ENCODE assay signal across 7 cellular contexts in the genomic region with DNA sequence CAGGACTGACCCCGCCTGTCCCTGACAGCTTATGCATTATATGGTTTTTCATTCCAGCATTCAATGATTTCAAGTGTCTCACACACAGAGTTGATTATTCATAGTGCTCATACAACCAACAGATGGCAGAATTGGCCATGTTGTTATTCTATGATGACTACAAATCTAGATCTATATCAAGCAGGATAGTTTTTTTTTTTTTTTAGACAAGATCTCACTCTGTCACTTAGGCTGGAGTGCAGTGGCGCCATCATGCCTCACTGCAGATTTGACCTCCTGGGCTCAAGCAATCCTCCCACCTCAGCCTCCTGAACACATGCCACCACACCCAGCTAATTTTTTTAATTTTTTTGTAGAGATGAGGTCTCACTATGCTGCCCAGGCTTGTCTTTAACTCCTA. TPM values are rescaled to one million over a fixed set of nuclear protein-coding genes. Genes with fewer than 3 reads are reported as not detected.
DNase-seq lines count a peak whose midpoint lies in the region; ATAC-seq and TF ChIP-seq lines count a peak whose summit lies in the region.

No MANE protein-coding gene starts in this region.

- no peaks in the 10 kb centered on the region for H3K9me3 ChIP-seq in Panc1 (ENCODE audit: control insufficient read depth, insufficient read depth, low read depth, low read length)

- in situ Hi-C loops in Panc1 (cut with HindIII; ENCODE audit: low pct_unique_long_range_greater_than_20kb, low sequenced_read_pairs), result no loop called here

- CTCF ChIA-PET in HEK293T (lab: Yijun Ruan, JAX), result interaction anchor here (0.6 to 1.4 kb wide), 4 partner anchors 18 to 205 kb away, joined by 3 read pairs; no protein-coding TSS in a partner anchor
- CTCF ChIA-PET in Panc1 (lab: Charles Lee), result interaction anchor here (0.7 kb wide), 3 partner anchors 14 to 223 kb away, joined by 3 to 6 read pairs (median 3); no protein-coding TSS in a partner anchor

- ATAC-seq in Panc1 (peak; percentile 84), HG03097 (IDR thresholded peaks at IDR 0.05; ENCODE audit: low FRiP score, unreplicated experiment) (no peak), HG03457 (IDR thresholded peaks at IDR 0.05; ENCODE audit: unreplicated experiment) (no peak)

- H3K4me3 ChIP-seq in Panc1 (ENCODE audit: low read depth in 2 of 2, low read length in 2 of 2) (no peak overlapping the region), epithelial cell of esophagus (ENCODE audit: low read length) (no peak overlapping the region)

- H3K4me1 ChIP-seq in Panc1 (ENCODE audit: control insufficient read depth, insufficient read depth, low read length), result no peaks in the 10 kb centered on the region

- POLR2A ChIA-PET in HEK293T (lab: Yijun Ruan, JAX) (interaction anchor here (0.7 kb wide), 1 partner anchor 41 kb away, joined by 3 read pairs; no protein-coding TSS in a partner anchor), Panc1 (lab: Charles Lee) (interaction anchor here (0.6 kb wide), 1 partner anchor 22 kb away, joined by 6 read pairs; no protein-coding TSS in a partner anchor)

- peaks cover 2% of the 10 kb centered on the region; the same call in 1 of the 2 replicates for H3K27me3 ChIP-seq in Panc1 (ENCODE audit: control insufficient read depth, insufficient read depth, low read length)

- H3K36me3 ChIP-seq in Panc1 (ENCODE audit: control insufficient read depth, insufficient read depth, low read length), result no peaks in the 10 kb centered on the region

- H3K27ac ChIP-seq in Panc1 (ENCODE audit: low read length), result no peak overlapping the region

- intact Hi-C loops in Panc1 (cut with micrococcal nuclease; ENCODE audit: unreplicated experiment), result loop anchor here (5.0 kb wide), 1 partner anchor 207 kb away; no protein-coding TSS in a partner anchor

- BruUV-seq in Panc1 (replicated peaks; lab: Mats Ljungman, UMichigan), result no TSS peak

- TF ChIP-seq CTCF in Panc1 (IDR thresholded peaks at IDR 0.05) (peak; percentile 67), epithelial cell of esophagus (IDR thresholded peaks at IDR 0.05; ENCODE audit: insufficient read depth, low read depth, low read length, missing control alignments) (peak; percentile 54)

- DNase-seq in DMS53 (lab: John Stamatoyannopoulos, UW), result peak; percentile 81
- peak; percentile 39 for DNase-seq in HEK293T (ENCODE audit: extremely low spot score)
- peak; percentile 48 for DNase-seq in Panc1 (ENCODE audit: low read depth, low spot score)
- DNase-seq in epithelial cell of esophagus (ENCODE audit: low read depth), result peak; percentile 69
- DNase-seq in stimulated activated CD4-positive, alpha-beta T cell treated with anti-CD3 and anti-CD28 coated beads, Interleukin-4, amount 100 ng/mL, for 24 hours, result peak; percentile 33

TF ChIP-seq in HEK293T, 16 proteins besides CTCF, POLR2A, EP300 and RAD21:
- TF ChIP-seq ELF4 (IDR thresholded peaks at IDR 0.05) (no peak), ZNF384 (IDR thresholded peaks at IDR 0.05) (peak; percentile 94)

RNA-seq across cellular contexts. Expression of a gene that starts 40.1 kb away (rescaled TPM):
- 43.3 TPM for total RNA-seq in Panc1 (2021; ENCODE audit: unreplicated experiment)
- polyA plus RNA-seq in Panc1 (2012; ENCODE audit: insufficient read length), result 28.5 TPM
